27 cellular contexts compared by ENCODE assay signal in the genomic region with DNA sequence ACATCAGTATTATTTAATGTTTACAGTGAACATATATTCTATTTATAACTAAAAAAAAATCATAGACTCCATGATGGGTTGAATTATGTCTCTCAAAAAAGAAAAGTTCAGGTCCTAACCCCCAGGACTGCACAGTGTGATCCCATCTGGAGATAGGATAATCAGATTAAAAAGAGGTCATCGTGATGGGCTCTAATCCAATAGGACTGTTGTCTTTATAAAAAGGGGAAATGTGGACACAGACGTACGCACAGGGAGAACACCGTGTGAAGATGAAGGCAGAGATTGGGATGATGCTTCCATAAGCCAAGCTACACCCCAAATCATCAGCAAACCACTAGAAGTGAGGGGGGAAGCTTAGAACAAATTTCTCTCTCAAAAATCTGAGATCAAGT.
"Had no signal": no experiment of that assay in that cellular context is flagged by ENCODE, and none has a peak within 500 bp of the region (broad histone marks: within the 10 kb centered on the region; RNA-seq: fewer than 3 reads in every experiment).

No MANE protein-coding gene starts in this region.

- H3K4me3 Mint-ChIP-seq: effector memory CD8-positive, alpha-beta T cell; natural killer cell; stimulated activated naive CD8-positive, alpha-beta T cell treated with anti-CD3 and anti-CD28 coated beads, Interleukin-15, amount 100 ng/mL, for 72 hours had no signal

- H3K9me3 Mint-ChIP-seq: effector memory CD8-positive, alpha-beta T cell; immature natural killer cell; natural killer cell; stimulated activated naive CD8-positive, alpha-beta T cell treated with anti-CD3 and anti-CD28 coated beads, Interleukin-15, amount 100 ng/mL, for 72 hours had no signal

- H3K27ac ChIP-seq: lower lobe of right lung, pancreas, right lobe of liver, suprapubic skin, transverse colon, upper lobe of right lung, uterus had no signal

- DNase-seq: effector memory CD8-positive, alpha-beta T cell; erythroblast; esophagus squamous epithelium; hypothalamus; immature natural killer cell; islet precursor cell; kidney glomerular epithelial cell; left colon; left ventricle myocardium superior; lower lobe of right lung; natural killer cell; occipital lobe; pancreas; right lobe of liver; small intestine; stimulated activated CD4-positive, alpha-beta T cell treated with anti-CD3 and anti-CD28 coated beads, Interleukin-15, amount 100 ng/mL, for 24 hours; stimulated activated CD4-positive, alpha-beta T cell treated with anti-CD3 and anti-CD28 coated beads, Interleukin-2, amount 100 ng/mL, for 48 hours; stimulated activated naive CD4-positive, alpha-beta T cell; stimulated activated naive CD8-positive, alpha-beta T cell treated with anti-CD3 and anti-CD28 coated beads, Interleukin-15, amount 100 ng/mL, for 72 hours; transverse colon; upper lobe of right lung; uterus had no signal

- H3K9me3 ChIP-seq: esophagus squamous epithelium, lower lobe of right lung, pancreas, right lobe of liver, suprapubic skin, transverse colon, upper lobe of right lung, uterus had no signal

- FAIRE-seq: endometrium, frontal cortex, pancreas, small intestine had no signal

- H3K27ac Mint-ChIP-seq: effector memory CD8-positive, alpha-beta T cell; immature natural killer cell; progenitor cell of endocrine pancreas had no signal

- H3K36me3 Mint-ChIP-seq: immature natural killer cell, natural killer cell had no signal

- H3K27me3 ChIP-seq: esophagus squamous epithelium, pancreas, right lobe of liver, suprapubic skin, transverse colon, upper lobe of right lung, uterus had no signal

- ATAC-seq: effector memory CD8-positive, alpha-beta T cell; left colon; stimulated activated naive CD8-positive, alpha-beta T cell treated with anti-CD3 and anti-CD28 coated beads, Interleukin-15, amount 100 ng/mL, for 72 hours had no signal

- H3K4me1 ChIP-seq: uterus had no signal

- H3K36me3 ChIP-seq: esophagus squamous epithelium, lower lobe of right lung, pancreas, right lobe of liver, suprapubic skin, transverse colon, upper lobe of right lung, uterus had no signal

- H3K4me3 ChIP-seq: coronary artery, esophagus squamous epithelium, lower lobe of right lung, pancreas, right lobe of liver, suprapubic skin, transverse colon, upper lobe of right lung, uterus had no signal
